In genomic region chr9:105129731-105130130, GRCh38 we compare ENCODE assay signal across 27 cellular contexts.
"Had no signal": no experiment of that assay in that cellular context is flagged by ENCODE, and none has a peak within 500 bp of the region (broad histone marks: within the 10 kb centered on the region; RNA-seq: fewer than 3 reads in every experiment).

No MANE protein-coding gene starts in this region.

- H3K27ac Mint-ChIP-seq: dendritic cell treated with granulocyte-macrophage colony-stimulating factor and Interleukin-4, amounts not matched to agents 40 ng/mL and 50 ng/mL, for 4 days; endodermal cell; mesothelial cell of epicardium; type B pancreatic cell had no signal

- H3K36me3 ChIP-seq: esophagus muscularis mucosa, gastroesophageal sphincter, heart left ventricle, left lung, prostate gland, right atrium auricular region, stomach, thyroid gland had no signal

- DNase-seq: effector CD8-positive, alpha-beta T cell; endodermal cell; foreskin keratinocyte; heart left ventricle; left cardiac atrium; left lung; mesenchymal stem cell; mucosa of descending colon; naive B cell; nucleus accumbens; stimulated activated CD4-positive, alpha-beta T cell treated with anti-CD3 and anti-CD28 coated beads, Interleukin-12 subunit alpha, Interleukin-12 subunit beta, amount 100 ng/mL, for 4 hours; stimulated activated CD4-positive, alpha-beta T cell treated with anti-CD3 and anti-CD28 coated beads, Interleukin-1b, Interleukin-23, amount 100 ng/mL, for 48 hours; stimulated activated CD4-positive, alpha-beta T cell treated with anti-CD3 and anti-CD28 coated beads, Interleukin-4, amount 100 ng/mL, for 1 hour; stimulated activated CD8-positive, alpha-beta memory T cell treated with anti-CD3 and anti-CD28 coated beads, Interleukin-4, amount 100 ng/mL, for 48 hours; stomach; thyroid gland had no signal

- H3K4me1 ChIP-seq: foreskin keratinocyte, prostate gland, right atrium auricular region, thyroid gland had no signal

- H3K4me3 ChIP-seq: esophagus muscularis mucosa, gastroesophageal sphincter, heart left ventricle, hepatocyte, left lung, mucosa of descending colon, prostate gland, right atrium auricular region, smooth muscle cell, stomach, thyroid gland had no signal

- H3K36me3 Mint-ChIP-seq: mesothelial cell of epicardium, naive B cell, type B pancreatic cell had no signal

- H3K27me3 ChIP-seq: esophagus muscularis mucosa, foreskin keratinocyte, gastroesophageal sphincter, heart left ventricle, hepatocyte, left lung, right atrium auricular region, stomach, thyroid gland had no signal

- ATAC-seq: foreskin keratinocyte, gastroesophageal sphincter, heart left ventricle, left cardiac atrium, left lung, mucosa of descending colon, sciatic nerve had no signal

- H3K27me3 Mint-ChIP-seq: naive B cell, type B pancreatic cell had no signal

- H3K9me3 ChIP-seq: esophagus muscularis mucosa, gastroesophageal sphincter, heart left ventricle, left lung, mucosa of descending colon, prostate gland, right atrium auricular region, stomach, thyroid gland had no signal

- H3K4me3 Mint-ChIP-seq: dendritic cell treated with granulocyte-macrophage colony-stimulating factor and Interleukin-4, amounts not matched to agents 40 ng/mL and 50 ng/mL, for 4 days; endodermal cell; mesothelial cell of epicardium; naive B cell; nephron; type B pancreatic cell had no signal

- H3K9me3 Mint-ChIP-seq: dendritic cell treated with granulocyte-macrophage colony-stimulating factor and Interleukin-4, amounts not matched to agents 40 ng/mL and 50 ng/mL, for 4 days; endodermal cell; mesothelial cell of epicardium; naive B cell had no signal

- H3K27ac ChIP-seq: esophagus muscularis mucosa, foreskin keratinocyte, gastroesophageal sphincter, heart left ventricle, hepatocyte, left lung, prostate gland, right atrium auricular region, stomach, thyroid gland had no signal

- H3K4me2 ChIP-seq: hepatocyte, smooth muscle cell had no signal
